ENCODE assay signal across 8 cellular contexts in the genomic region with DNA sequence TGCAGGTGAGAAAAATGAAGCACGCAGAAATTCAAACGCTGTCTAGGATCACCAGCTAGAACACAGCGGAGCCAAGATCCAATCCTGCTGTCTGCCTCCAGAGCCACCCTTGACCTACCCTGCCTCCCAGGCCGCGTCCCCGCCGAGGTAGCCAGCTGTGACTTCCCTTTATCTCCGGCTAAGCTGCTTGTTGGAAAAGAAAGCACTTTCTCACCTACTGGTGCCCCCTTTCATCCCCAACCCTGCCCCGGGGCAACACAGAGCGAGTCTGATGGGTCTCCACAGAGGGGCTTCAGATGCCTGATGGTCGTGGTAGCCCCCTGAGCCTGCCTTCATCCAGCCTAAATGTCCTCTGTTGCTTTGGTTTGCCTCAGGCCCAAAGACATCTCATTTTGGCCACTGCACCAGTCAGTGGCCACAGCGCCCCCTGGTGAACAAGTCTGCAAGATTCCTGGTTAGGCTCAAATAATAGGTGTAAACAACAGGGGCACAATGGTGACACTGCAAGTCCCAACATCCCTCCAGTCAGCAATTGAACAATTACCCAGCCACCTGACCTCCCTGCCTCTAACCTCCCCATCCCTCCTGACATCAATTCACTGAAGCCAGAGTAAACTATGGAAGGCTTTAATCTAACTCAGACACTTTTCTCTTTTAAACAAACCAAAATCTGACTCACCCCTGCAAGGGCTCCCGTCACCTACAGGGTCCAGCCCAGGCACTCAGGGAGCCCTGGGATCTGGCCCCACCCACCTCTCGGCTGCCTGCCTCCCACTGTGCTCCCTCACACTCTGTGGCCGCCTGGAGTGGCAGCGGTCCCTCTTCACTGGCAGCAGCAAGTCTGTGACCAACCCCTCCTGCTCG. TPM values are rescaled to one million over a fixed set of nuclear protein-coding genes. Genes with fewer than 3 reads are reported as not detected.
DNase-seq lines count a peak whose midpoint lies in the region; ATAC-seq and TF ChIP-seq lines count a peak whose summit lies in the region.

No MANE protein-coding gene starts in this region.

- H3K4me3 Mint-ChIP-seq in HFFc6, result no peak overlapping the region
- H3K4me3 Mint-ChIP-seq in naive thymus-derived CD4-positive, alpha-beta T cell, result no peak overlapping the region
- no peak overlapping the region for H3K4me3 Mint-ChIP-seq in stimulated activated naive B cell treated with anti-CD40 and anti-IgM and Interleukin-4, amounts not matched to agents 10 μg/mL and 1 μg/mL and 100 μg/mL, for 72 hours

- H3K9me3 ChIP-seq in NT2/D1 (ENCODE audit: insufficient read depth, low read length), result peaks cover 7% of the 10 kb centered on the region
- H3K9me3 ChIP-seq in naive thymus-derived CD4-positive, alpha-beta T cell (ENCODE audit: control insufficient read depth in 2 of 3, low read length in 3 of 3), result no peaks in the 10 kb centered on the region

- H3K27ac ChIP-seq in naive thymus-derived CD4-positive, alpha-beta T cell (ENCODE audit: low read depth, low read length), result no peak overlapping the region

- peaks cover 9% of the 10 kb centered on the region for H3K36me3 ChIP-seq in NT2/D1 (ENCODE audit: insufficient read depth, insufficient read length, low read length)
- H3K36me3 ChIP-seq in naive thymus-derived CD4-positive, alpha-beta T cell (ENCODE audit: control insufficient read depth in 2 of 3, insufficient read depth in 3 of 3, low read length in 3 of 3), result peaks cover 0 to 53% (median 8%) of the 10 kb centered on the region in 3 experiments

- CTCF ChIA-PET in naive thymus-derived CD4-positive, alpha-beta T cell (lab: Charles Lee), result interaction anchor here (0.8 to 1.5 kb wide), 5 partner anchors 16 to 158 kb away, joined by 3 to 6 read pairs (median 4); no protein-coding TSS in a partner anchor

- POLR2A ChIA-PET in naive thymus-derived CD4-positive, alpha-beta T cell (lab: Charles Lee), result interaction anchor here (1.1 kb wide), 1 partner anchor 40 kb away, joined by 3 read pairs; no protein-coding TSS in a partner anchor

- no peak overlapping the region for H3K4me3 ChIP-seq in NT2/D1 (ENCODE audit: insufficient read length, low read depth)
- H3K4me3 ChIP-seq in naive thymus-derived CD4-positive, alpha-beta T cell (ENCODE audit: low read length), result no peak overlapping the region

- peaks cover 40% of the 10 kb centered on the region for H3K4me1 Mint-ChIP-seq in HFFc6 (ENCODE audit: low read depth)
- H3K4me1 Mint-ChIP-seq in naive thymus-derived CD4-positive, alpha-beta T cell, result peaks cover 8 to 29% (median 22%) of the 10 kb centered on the region in 7 donors
- peaks cover 27 to 29% of the 10 kb centered on the region in 2 donors for H3K4me1 Mint-ChIP-seq in stimulated activated naive B cell treated with anti-CD40 and anti-IgM and Interleukin-4, amounts not matched to agents 10 μg/mL and 1 μg/mL and 100 μg/mL, for 72 hours

- peak; percentile 71 for ATAC-seq in naive thymus-derived CD4-positive, alpha-beta T cell
- peak; percentile 68 to 77 for ATAC-seq in stimulated activated naive B cell treated with anti-CD40 and anti-IgM and Interleukin-4, amounts not matched to agents 10 μg/mL and 1 μg/mL and 100 μg/mL, for 72 hours (replicated peaks)
- no peak for ATAC-seq in HG03280 (IDR thresholded peaks at IDR 0.05; ENCODE audit: unreplicated experiment)

- H3K27me3 ChIP-seq in NT2/D1 (ENCODE audit: insufficient read depth, insufficient read length), result no peaks in the 10 kb centered on the region
- no peaks in the 10 kb centered on the region for H3K27me3 ChIP-seq in naive thymus-derived CD4-positive, alpha-beta T cell (ENCODE audit: control insufficient read depth in 2 of 2, insufficient read depth in 2 of 2, low read length in 2 of 2)

- intact Hi-C loops in naive thymus-derived CD4-positive, alpha-beta T cell (cut with micrococcal nuclease), result loop anchor here (1.0 to 5.0 kb wide), 3 partner anchors 68 to 158 kb away; no protein-coding TSS in a partner anchor

- H3K36me3 Mint-ChIP-seq in HFFc6 (ENCODE audit: low read depth), result peaks cover 16% of the 10 kb centered on the region
- peaks cover 6 to 57% (median 22%) of the 10 kb centered on the region in 5 donors for H3K36me3 Mint-ChIP-seq in naive thymus-derived CD4-positive, alpha-beta T cell
- peaks cover 27 to 43% of the 10 kb centered on the region in 2 donors for H3K36me3 Mint-ChIP-seq in stimulated activated naive B cell treated with anti-CD40 and anti-IgM and Interleukin-4, amounts not matched to agents 10 μg/mL and 1 μg/mL and 100 μg/mL, for 72 hours

- TF ChIP-seq CTCF in HFFc6 (IDR thresholded peaks at IDR 0.05), result peak; percentile 98

- H3K9ac ChIP-seq in NT2/D1 (ENCODE audit: insufficient read length, low read depth), result no peak overlapping the region

- H3K9me3 Mint-ChIP-seq in HFFc6, result no peaks in the 10 kb centered on the region
- H3K9me3 Mint-ChIP-seq in naive thymus-derived CD4-positive, alpha-beta T cell, result no peaks in the 10 kb centered on the region
- H3K9me3 Mint-ChIP-seq in stimulated activated naive B cell treated with anti-CD40 and anti-IgM and Interleukin-4, amounts not matched to agents 10 μg/mL and 1 μg/mL and 100 μg/mL, for 72 hours, result no peaks in the 10 kb centered on the region

- H3K4me1 ChIP-seq in NT2/D1 (ENCODE audit: insufficient read depth, insufficient read length), result peaks cover 2% of the 10 kb centered on the region
- H3K4me1 ChIP-seq in naive thymus-derived CD4-positive, alpha-beta T cell (ENCODE audit: control insufficient read depth in 2 of 2, insufficient read depth in 2 of 2, low read length in 2 of 2), result peaks cover 13 to 14% of the 10 kb centered on the region in 2 donors

- no peaks in the 10 kb centered on the region; the same call in 1 of the 2 replicates for H3K27me3 Mint-ChIP-seq in HFFc6 (ENCODE audit: insufficient read depth)
- H3K27me3 Mint-ChIP-seq in naive thymus-derived CD4-positive, alpha-beta T cell, result no peaks in the 10 kb centered on the region
- no peaks in the 10 kb centered on the region for H3K27me3 Mint-ChIP-seq in stimulated activated naive B cell treated with anti-CD40 and anti-IgM and Interleukin-4, amounts not matched to agents 10 μg/mL and 1 μg/mL and 100 μg/mL, for 72 hours

- peak; percentile 87 for DNase-seq in Daoy (ENCODE audit: low read depth)
- peak; percentile 51 for DNase-seq in HFFc6
- DNase-seq in NT2/D1 (ENCODE audit: low read depth, low spot score), result peak; percentile 49
- DNase-seq in activated CD8-positive, alpha-beta memory T cell treated with anti-CD3 and anti-CD28 coated beads, Interleukin-2, amount 50 U/mL, for 24 hours (ENCODE audit: extremely low read depth), result peak; percentile 30
- peak; percentile 54 for DNase-seq in epidermal melanocyte (ENCODE audit: insufficient read length, low spot score)
- peak; percentile 17 to 70 (median 49) for DNase-seq in naive thymus-derived CD4-positive, alpha-beta T cell
- DNase-seq in stimulated activated naive B cell treated with anti-CD40 and anti-IgM and Interleukin-4, amounts not matched to agents 10 μg/mL and 1 μg/mL and 100 μg/mL, for 72 hours, result peak; percentile 39

- peak overlapping the region; percentile 80 for H3K27ac Mint-ChIP-seq in HFFc6
- H3K27ac Mint-ChIP-seq in naive thymus-derived CD4-positive, alpha-beta T cell, result peak overlapping the region in 3 of 9 donors; percentile 20 to 65 (median 63)
- peak overlapping the region; percentile 42 for H3K27ac Mint-ChIP-seq in stimulated activated naive B cell treated with anti-CD40 and anti-IgM and Interleukin-4, amounts not matched to agents 10 μg/mL and 1 μg/mL and 100 μg/mL, for 72 hours

RNA-seq across cellular contexts. Expression of gene BCL2L10, which starts 27.3 kb away (rescaled TPM):
- total RNA-seq in Daoy (2014; rRNA removed; shearing (Covaris generic)), result not detected in 2 replicates
- under 1 TPM in 2 of 6 experiments, not detected in 4; 0.25 to 0.30 TPM for total RNA-seq in HFFc6 (2021; fragmentation: NEBNext Ultra II Directional; extraction: Animal tissue kit (Norgen Biotek cat#: 25700))
- total RNA-seq in naive thymus-derived CD4-positive, alpha-beta T cell, result under 1 TPM in 1 of 5 experiments, not detected in 4; 0.59 TPM
- polyA plus RNA-seq in naive thymus-derived CD4-positive, alpha-beta T cell, result not detected

RNA-seq across cellular contexts. Expression of gene GNB5, which starts 51.4 kb away (rescaled TPM):
- total RNA-seq in Daoy (2014; rRNA removed; shearing (Covaris generic)), result 35.4 and 60.7 TPM in 2 replicates
- 10 to 100 TPM; 24.1 to 37.1 (median 33.0) TPM for total RNA-seq in HFFc6 (2021; fragmentation: NEBNext Ultra II Directional; extraction: Animal tissue kit (Norgen Biotek cat#: 25700))
- total RNA-seq in naive thymus-derived CD4-positive, alpha-beta T cell, result 10 to 100 TPM; 35.9 to 80.0 (median 50.7) TPM
- 10 to 100 TPM; 35.1 to 49.0 TPM for polyA plus RNA-seq in naive thymus-derived CD4-positive, alpha-beta T cell

Comparison
In these comparisons a context has a peak if more than half of its experiments do, and no peak if none do; other contexts are left out.
1. DNase-seq: peak in every context shown above with its lines; median percentile 87 in Daoy; 54 in epidermal melanocyte; 51 in HFFc6; 49 in NT2/D1; 49 in naive thymus-derived CD4-positive, alpha-beta T cell; 39 in stimulated activated naive B cell treated with anti-CD40 and anti-IgM and Interleukin-4, amounts not matched to agents 10 μg/mL and 1 μg/mL and 100 μg/mL, for 72 hours; 30 in activated CD8-positive, alpha-beta memory T cell treated with anti-CD3 and anti-CD28 coated beads, Interleukin-2, amount 50 U/mL, for 24 hours.